7 cellular contexts compared by ENCODE assay signal in genomic region chr6:111602481-111603404, GRCh38. TPM values are rescaled to one million over a fixed set of nuclear protein-coding genes. Genes with fewer than 3 reads are reported as not detected.
DNase-seq lines count a peak whose midpoint lies in the region; ATAC-seq and TF ChIP-seq lines count a peak whose summit lies in the region.

No MANE protein-coding gene starts in this region.

- peaks cover 6% of the 10 kb centered on the region for H3K36me3 Mint-ChIP-seq in memory B cell

- no peak for TF ChIP-seq POLR2A in tibial nerve (IDR thresholded peaks at IDR 0.05)

- H3K9me3 ChIP-seq in NT2/D1 (ENCODE audit: insufficient read depth, low read length) (no peaks in the 10 kb centered on the region), tibial nerve (no peaks in the 10 kb centered on the region)

- DNase-seq in NT2/D1 (ENCODE audit: low read depth, low spot score) (no peak), coronary artery (ENCODE audit: low spot score) (peak; percentile 84), memory B cell (ENCODE audit: low spot score in 2 of 2) (no peak), tibial nerve (ENCODE audit: low spot score in 2 of 2) (no peak), NCI-H146 (lab: John Stamatoyannopoulos, UW) (no peak), cortex of kidney (lab: John Stamatoyannopoulos, UW) (no peak), GM19240 (ENCODE audit: insufficient read length, low spot score) (no peak)

- no peak overlapping the region for H3K4me3 ChIP-seq in NT2/D1 (ENCODE audit: insufficient read length, low read depth)
- peak overlapping the region; percentile 67 for H3K4me3 ChIP-seq in coronary artery
- no peak overlapping the region for H3K4me3 ChIP-seq in tibial nerve

- ATAC-seq in memory B cell (ENCODE audit: low read depth): no peak

- no peaks in the 10 kb centered on the region for H3K9me3 Mint-ChIP-seq in memory B cell

- no peak overlapping the region for H3K4me3 Mint-ChIP-seq in memory B cell

- peaks cover 3% of the 10 kb centered on the region for H3K36me3 ChIP-seq in NT2/D1 (ENCODE audit: insufficient read depth, insufficient read length, low read length)
- no peaks in the 10 kb centered on the region for H3K36me3 ChIP-seq in tibial nerve

- 38 to 39% methylated on average over 12 of the region's 12 CpGs for WGBS in tibial nerve, 2 donors

- peak overlapping the region; percentile 15 for H3K27ac Mint-ChIP-seq in memory B cell

- peaks cover 9% of the 10 kb centered on the region for H3K4me1 ChIP-seq in NT2/D1 (ENCODE audit: insufficient read depth, insufficient read length)
- H3K4me1 ChIP-seq in tibial nerve: peaks cover 0 to 62% (median 38%) of the 10 kb centered on the region in 4 donors

- TF ChIP-seq EP300 in tibial nerve (IDR thresholded peaks at IDR 0.05): peak in 1 of 2 donors; percentile 12

- peaks cover 30% of the 10 kb centered on the region for H3K4me1 Mint-ChIP-seq in memory B cell

- H3K27me3 Mint-ChIP-seq in memory B cell: no peaks in the 10 kb centered on the region

- peak overlapping the region; percentile 97 to 98 for H3K27ac ChIP-seq in coronary artery
- peak overlapping the region; percentile 70 to 95 (median 90) for H3K27ac ChIP-seq in tibial nerve

- peak overlapping the region; percentile 50 for H3K9ac ChIP-seq in NT2/D1 (ENCODE audit: insufficient read length, low read depth)

- H3K27me3 ChIP-seq in NT2/D1 (ENCODE audit: insufficient read depth, insufficient read length) (no peaks in the 10 kb centered on the region), tibial nerve (no peaks in the 10 kb centered on the region)

- no peak for TF ChIP-seq CTCF in coronary artery (IDR thresholded peaks at IDR 0.05)
- no peak for TF ChIP-seq CTCF in tibial nerve (IDR thresholded peaks at IDR 0.05)

RNA-seq across cellular contexts. Expression of gene TRAF3IP2, which starts 2.9 kb away (rescaled TPM):
- 10 to 100 TPM; 17.2 to 30.6 (median 19.7) TPM for total RNA-seq in tibial nerve
